In genomic region chr3:196026059-196026458, GRCh38 we compare ENCODE assay signal across 8 cellular contexts. TPM values are rescaled to one million over a fixed set of nuclear protein-coding genes. Genes with fewer than 3 reads are reported as not detected.
DNase-seq lines count a peak whose midpoint lies in the region; FAIRE-seq and TF ChIP-seq lines count a peak whose summit lies in the region.
"Not testable (repeated sequence)": the region's sequence is repeated elsewhere in the genome, so short reads cannot be mapped to it uniquely, and the experiment has no call there.

No MANE protein-coding gene starts in this region.

- 43% methylated on average over 10 of the region's 10 CpGs; no CpG with 5 or more reads in 1 of the 2 experiments for WGBS in H1 (ENCODE audit: extremely low coverage in 1 of 2, insufficient coverage in 1 of 2, insufficient read length in 1 of 2, insufficient replicate concordance in 2 of 2, low coverage in 1 of 2, low lambda C conversion rate in 2 of 2, missing lambda C conversion rate in 1 of 2), 2 experiments
- WGBS in mesendoderm (ENCODE audit: extremely low coverage, insufficient coverage, low lambda C conversion rate), result no CpG with 5 or more reads among the region's 10 CpGs
- WGBS in transverse colon (ENCODE audit: low coverage in 1 of 2), 2 donors, result 32 to 55% methylated on average over 2 to 10 of the region's 10 CpGs

- peak; percentile 68 to 73 for TF ChIP-seq RAD21 in H1 (IDR thresholded peaks at IDR 0.05 in 1 of 2, conservative IDR thresholded peaks at IDR 0.05 in 1 of 2; ENCODE audit: low read depth in 2 of 2, low read length in 2 of 2)

- not testable (repeated sequence) for H3K4me2 ChIP-seq in H1 (ENCODE audit: insufficient read depth in 1 of 2, low read depth in 2 of 2, low read length in 2 of 2); mesendoderm (ENCODE audit: low read length)

- not testable (repeated sequence) for H3K56ac ChIP-seq in H1 (replicated peaks; ENCODE audit: insufficient read length, low read depth, low read length); mesendoderm (ENCODE audit: low read length)

- H3K4me3 Mint-ChIP-seq in activated naive CD4-positive, alpha-beta T cell treated with anti-CD3 and anti-CD28 coated beads for 36 hours, result not testable (repeated sequence)

- not testable (repeated sequence) for H2BK12ac ChIP-seq in H1 (ENCODE audit: low read depth, low read length)

- POLR2A ChIA-PET in H1 (lab: Charles Lee; ENCODE audit: partially characterized antibody), result not testable (repeated sequence)

- TF ChIP-seq POLR2A in H1 (IDR thresholded peaks at IDR 0.05; ENCODE audit: control extremely low read depth in 1 of 2, low read depth in 2 of 2, low read length in 2 of 2); transverse colon (IDR thresholded peaks at IDR 0.05): not testable (repeated sequence)

- peaks cover 17% of the 10 kb centered on the region; the same call in 1 of the 2 replicates for H3K9me3 ChIP-seq in NT2/D1 (ENCODE audit: insufficient read depth, low read length)
- H3K9me3 ChIP-seq in H1 (ENCODE audit: insufficient read depth in 2 of 2, low read depth in 1 of 2, low read length in 1 of 2); left ventricle myocardium inferior (replicated peaks); transverse colon: not testable (repeated sequence)

- H3K18ac ChIP-seq in H1 (ENCODE audit: extremely low read depth, low read length); mesendoderm (ENCODE audit: low read length): not testable (repeated sequence)

- intact Hi-C loops in activated naive CD4-positive, alpha-beta T cell treated with anti-CD3 and anti-CD28 coated beads for 36 hours (cut with micrococcal nuclease), result loop anchor here (1.0 kb wide), 1 partner anchor 170 kb away; no protein-coding TSS in a partner anchor
- intact Hi-C loops in left ventricle myocardium inferior (cut with micrococcal nuclease); transverse colon (cut with DNase I; ENCODE audit: low total_unique reads): not testable (repeated sequence)

- not testable (repeated sequence) for H3K9me3 Mint-ChIP-seq in activated naive CD4-positive, alpha-beta T cell treated with anti-CD3 and anti-CD28 coated beads for 36 hours

- not testable (repeated sequence) for H3K79me1 ChIP-seq in H1 (ENCODE audit: low read depth, low read length); mesendoderm (ENCODE audit: low read length)

- H3K27me3 ChIP-seq in H7 (ENCODE audit: control insufficient read depth, insufficient read depth, low read length); NT2/D1 (ENCODE audit: insufficient read depth, insufficient read length); H1 (replicated peaks in 1 of 4; ENCODE audit: control insufficient read depth in 3 of 4, extremely low read depth in 1 of 4, insufficient read depth in 3 of 4, low read length in 3 of 4); mesendoderm (ENCODE audit: insufficient read depth, low read length, poor library complexity): not testable (repeated sequence)
- H3K27me3 ChIP-seq in left ventricle myocardium inferior (ENCODE audit: low read depth) (peaks cover 16% of the 10 kb centered on the region), transverse colon (peaks cover 12% of the 10 kb centered on the region)

- H3K4me1 ChIP-seq in NT2/D1 (ENCODE audit: insufficient read depth, insufficient read length); H1 (replicated peaks in 1 of 4; ENCODE audit: control insufficient read depth in 3 of 4, insufficient read depth in 4 of 4, low read length in 3 of 4); left ventricle myocardium inferior; mesendoderm (ENCODE audit: control insufficient read depth, low read depth, low read length); transverse colon: not testable (repeated sequence)

- H3K4ac ChIP-seq in H1 (replicated peaks; ENCODE audit: insufficient read length, low read depth, low read length); mesendoderm (ENCODE audit: low read depth, low read length): not testable (repeated sequence)

- H3K27ac ChIP-seq in H1 (ENCODE audit: low read depth, low read length); left ventricle myocardium inferior (replicated peaks); mesendoderm (ENCODE audit: low read depth, low read length); transverse colon: not testable (repeated sequence)

- not testable (repeated sequence) for H2AK5ac ChIP-seq in H1 (ENCODE audit: low read depth, low read length); mesendoderm (ENCODE audit: low read length)

- not testable (repeated sequence) for TF ChIP-seq EP300 in H1 (IDR thresholded peaks at IDR 0.05; ENCODE audit: borderline replicate concordance in 1 of 2, low read depth in 2 of 2, low read length in 2 of 2); transverse colon (IDR thresholded peaks at IDR 0.05; ENCODE audit: low read depth)

- H2AFZ ChIP-seq in H1 (ENCODE audit: low read length), result not testable (repeated sequence)

- TF ChIP-seq CTCF in H1 (IDR thresholded peaks at IDR 0.05; ENCODE audit: control extremely low read depth in 1 of 3, insufficient read depth in 1 of 3, low read depth in 1 of 3, low read length in 3 of 3) (peak; percentile 56 to 76 (median 58)), left ventricle myocardium inferior (IDR thresholded peaks at IDR 0.05; ENCODE audit: borderline replicate concordance) (peak; percentile 58), transverse colon (IDR thresholded peaks at IDR 0.05) (peak in 4 of 5 experiments; percentile 39 to 49 (median 46))

- H4K5ac ChIP-seq in H1 (ENCODE audit: insufficient read length, low read depth, low read length); mesendoderm (ENCODE audit: low read length): not testable (repeated sequence)

- not testable (repeated sequence) for H3K23ac ChIP-seq in H1 (ENCODE audit: insufficient read length); mesendoderm (ENCODE audit: low read length)

- H3K4me3 ChIP-seq in H7 (ENCODE audit: insufficient read depth, low read depth, low read length); NT2/D1 (ENCODE audit: insufficient read length, low read depth); H1 (ENCODE audit: extremely low read depth in 1 of 4, insufficient read depth in 2 of 4, low read depth in 3 of 4, low read length in 4 of 4); left ventricle myocardium inferior; mesendoderm (ENCODE audit: low read length); transverse colon: not testable (repeated sequence)

- H3K9ac ChIP-seq in NT2/D1 (ENCODE audit: insufficient read length, low read depth); H1 (replicated peaks in 1 of 4; ENCODE audit: extremely low read depth in 1 of 4, low read depth in 3 of 4, low read length in 3 of 4); mesendoderm (ENCODE audit: low read length): not testable (repeated sequence)

- not testable (repeated sequence) for H2BK15ac ChIP-seq in H1 (ENCODE audit: low read length); mesendoderm (replicated peaks; ENCODE audit: low read depth)

- in situ Hi-C loops in transverse colon (cut with MboI; ENCODE audit: low pct_ligation_motif_present in 1 of 4, low pct_unique_long_range_greater_than_20kb in 1 of 4, low sequenced_read_pairs in 3 of 4), result not testable (repeated sequence)

- DNase-seq in Daoy (ENCODE audit: low read depth) (peak; percentile 33), H7 (peak; percentile 42), NT2/D1 (ENCODE audit: low read depth, low spot score) (peak; percentile 42), H1 (ENCODE audit: low read depth in 1 of 2, low spot score in 2 of 2) (peak in 1 of 2 experiments; percentile 86), mesendoderm (peak; percentile 48), transverse colon (peak; percentile 46)
- peak; percentile 25 for DNase-seq in activated naive CD4-positive, alpha-beta T cell treated with anti-CD3 and anti-CD28 coated beads for 36 hours
- DNase-seq in left ventricle myocardium inferior, result not testable (repeated sequence)

- CTCF ChIA-PET in activated naive CD4-positive, alpha-beta T cell treated with anti-CD3 and anti-CD28 coated beads for 36 hours (lab: Charles Lee), result interaction anchor here (0.8 to 2.3 kb wide), 3 partner anchors 140 to 173 kb away, joined by 3 to 10 read pairs (median 8); no protein-coding TSS in a partner anchor
- CTCF ChIA-PET in H1 (lab: Charles Lee; ENCODE audit: partially characterized antibody), result interaction anchor here (0.9 to 2.6 kb wide), 19 partner anchors 12 to 193 kb away, joined by 3 to 18 read pairs (median 4); partner anchors contain the start of gene ZDHHC19

- H3K27me3 Mint-ChIP-seq in activated naive CD4-positive, alpha-beta T cell treated with anti-CD3 and anti-CD28 coated beads for 36 hours (ENCODE audit: low read depth), result not testable (repeated sequence)

- H3K23me2 ChIP-seq in H1 (ENCODE audit: low read depth, low read length), result not testable (repeated sequence)

- not testable (repeated sequence) for H2BK5ac ChIP-seq in H1 (ENCODE audit: low read depth, low read length); mesendoderm (ENCODE audit: low read length)

- peak; percentile 42 for FAIRE-seq in H1 (lab: Jason Lieb, UNC)

- not testable (repeated sequence) for H3K27ac Mint-ChIP-seq in activated naive CD4-positive, alpha-beta T cell treated with anti-CD3 and anti-CD28 coated beads for 36 hours

- not testable (repeated sequence) for H3K4me1 Mint-ChIP-seq in activated naive CD4-positive, alpha-beta T cell treated with anti-CD3 and anti-CD28 coated beads for 36 hours (ENCODE audit: low read depth)

- not testable (repeated sequence) for H4K91ac ChIP-seq in H1 (replicated peaks; ENCODE audit: insufficient read length, low read length)

- not testable (repeated sequence) for H3K36me3 Mint-ChIP-seq in activated naive CD4-positive, alpha-beta T cell treated with anti-CD3 and anti-CD28 coated beads for 36 hours (ENCODE audit: low read depth)

- not testable (repeated sequence) for H3K79me2 ChIP-seq in H1 (ENCODE audit: control insufficient read depth in 1 of 2, insufficient read depth in 2 of 2, low read length in 2 of 2); mesendoderm (ENCODE audit: control insufficient read depth, insufficient read depth, low read length)

- not testable (repeated sequence) for H4K20me1 ChIP-seq in H1 (replicated peaks in 1 of 2; ENCODE audit: control insufficient read depth in 1 of 2, insufficient read depth in 2 of 2, low read length in 2 of 2)

- not testable (repeated sequence) for H3K14ac ChIP-seq in H1 (ENCODE audit: insufficient read length)

- not testable (repeated sequence) for H4K8ac ChIP-seq in H1 (ENCODE audit: extremely low read depth, insufficient read depth, low read length); mesendoderm (ENCODE audit: low read depth, low read length)

- H3K36me3 ChIP-seq in H7 (replicated peaks; ENCODE audit: control insufficient read depth, insufficient read depth, low read length); NT2/D1 (ENCODE audit: insufficient read depth, insufficient read length, low read length); H1 (ENCODE audit: control insufficient read depth in 2 of 4, insufficient read depth in 4 of 4, low read length in 3 of 4); left ventricle myocardium inferior; mesendoderm (ENCODE audit: control insufficient read depth, insufficient read depth, low read length); transverse colon: not testable (repeated sequence)

- H2BK120ac ChIP-seq in H1 (replicated peaks; ENCODE audit: low read depth, low read length); mesendoderm (ENCODE audit: low read depth, low read length): not testable (repeated sequence)

- not testable (repeated sequence) for H2BK20ac ChIP-seq in H1 (ENCODE audit: low read length)

RNA-seq across cellular contexts. Expression of gene TFRC, which starts 55.8 kb away (rescaled TPM):
- total RNA-seq in Daoy (2014; rRNA removed; shearing (Covaris generic)), result 195 and 212 TPM in 2 replicates
- total RNA-seq in H7 (2014; rRNA removed; shearing (Covaris generic)), result 70.5 and 80.6 TPM in 2 replicates
- 100 to 1,000 TPM; 436 to 442 TPM for total RNA-seq in activated naive CD4-positive, alpha-beta T cell treated with anti-CD3 and anti-CD28 coated beads for 36 hours
- total RNA-seq in H1 (2021; fragmentation: NEBNext Ultra II Directional; extraction: Animal tissue kit (Norgen Biotek cat#: 25700)), result 146 and 161 TPM in 2 replicates
- 19.3 and 67.3 TPM in 2 replicates for polyA plus RNA-seq in H1 (2011; rRNA removed)
- polyA plus RNA-seq in H1 (2011; cell fraction: cytosol; rRNA removed), result 38.7 TPM
- polyA plus RNA-seq in H1 (2011; cell fraction: nucleus; rRNA removed), result 39.2 TPM
- 111 to 150 TPM (median 125 TPM) in 4 replicates for polyA plus RNA-seq in H1 (2012, experiment 1 of 2)
- polyA plus RNA-seq in H1 (2012, experiment 2 of 2), result 9.4 TPM
- polyA plus RNA-seq in H1 (2013, experiment 1 of 2), result 108 TPM
- polyA plus RNA-seq in H1 (2013, experiment 2 of 2), result 103 TPM
- 139 and 420 TPM in 2 replicates for polyA minus RNA-seq in H1 (2011; rRNA and poly(A)+ RNA removed)
- 116 TPM for polyA minus RNA-seq in H1 (2011; cell fraction: cytosol; rRNA and poly(A)+ RNA removed)
- 156 TPM for polyA minus RNA-seq in H1 (2011; cell fraction: nucleus; rRNA and poly(A)+ RNA removed)
- 76.4 TPM for total RNA-seq in left ventricle myocardium inferior
- 31.8 TPM for polyA plus RNA-seq in mesendoderm (2013, experiment 1 of 2)
- polyA plus RNA-seq in mesendoderm (2013, experiment 2 of 2), result 29.9 TPM
- total RNA-seq in transverse colon, result 100 to 1,000 TPM; 117 to 404 (median 181) TPM
